In genomic region chr12:124347805-124348658, GRCh38 we compare ENCODE assay signal across 9 cellular contexts. TPM values are rescaled to one million over a fixed set of nuclear protein-coding genes. Genes with fewer than 3 reads are reported as not detected.
DNase-seq lines count a peak whose midpoint lies in the region; ATAC-seq and TF ChIP-seq lines count a peak whose summit lies in the region.
"Had no signal": no experiment of that assay in that cellular context is flagged by ENCODE, and none has a peak within 500 bp of the region (broad histone marks: within the 10 kb centered on the region; RNA-seq: fewer than 3 reads in every experiment).

No MANE protein-coding gene starts in this region.

- ATAC-seq in activated naive CD8-positive, alpha-beta T cell treated with anti-CD3 and anti-CD28 coated beads, Interleukin-2, amount 10 ng/mL, durations not matched to agents 7 days and 5 days (ENCODE audit: low read depth), result peak; percentile 23
- no peak for ATAC-seq in activated CD8-positive, alpha-beta memory T cell treated with anti-CD3 and anti-CD28 coated beads, Interleukin-2, amount 10 ng/mL, durations not matched to agents 7 days and 5 days
- ATAC-seq in GM21723 (IDR thresholded peaks at IDR 0.05; ENCODE audit: unreplicated experiment), result no peak

- peaks cover 0 to 18% (median under 1%) of the 10 kb centered on the region in 4 donors for H3K4me1 ChIP-seq in tibial nerve

- H3K4me3 ChIP-seq in tibial nerve, result no peak overlapping the region

- H3K4me3 Mint-ChIP-seq in activated naive CD8-positive, alpha-beta T cell treated with anti-CD3 and anti-CD28 coated beads, Interleukin-2, amount 10 ng/mL, durations not matched to agents 7 days and 5 days, result no peak overlapping the region
- no peak overlapping the region for H3K4me3 Mint-ChIP-seq in activated naive CD8-positive, alpha-beta T cell treated with anti-CD3 and anti-CD28 coated beads for 36 hours
- H3K4me3 Mint-ChIP-seq in activated CD8-positive, alpha-beta memory T cell treated with anti-CD3 and anti-CD28 coated beads, Interleukin-2, amount 10 ng/mL, durations not matched to agents 7 days and 5 days, result no peak overlapping the region

- peak; percentile 43 for DNase-seq in activated naive CD8-positive, alpha-beta T cell treated with anti-CD3 and anti-CD28 coated beads, Interleukin-2, amount 10 ng/mL, durations not matched to agents 7 days and 5 days
- DNase-seq in activated naive CD8-positive, alpha-beta T cell treated with anti-CD3 and anti-CD28 coated beads for 36 hours, result no peak
- DNase-seq in activated CD8-positive, alpha-beta memory T cell treated with anti-CD3 and anti-CD28 coated beads, Interleukin-2, amount 10 ng/mL, durations not matched to agents 7 days and 5 days, result peak; percentile 42
- DNase-seq in iPS-NIHi11 (ENCODE audit: low spot score) (peak; percentile 72), tibial nerve (ENCODE audit: low spot score in 2 of 2) (no peak), cortex of kidney (lab: John Stamatoyannopoulos, UW) (no peak), Ammon's horn (ENCODE audit: low spot score) (no peak)
- DNase-seq: effector CD8-positive, alpha-beta T cell had no signal

- H3K27ac Mint-ChIP-seq in activated naive CD8-positive, alpha-beta T cell treated with anti-CD3 and anti-CD28 coated beads, Interleukin-2, amount 10 ng/mL, durations not matched to agents 7 days and 5 days, result no peak overlapping the region
- H3K27ac Mint-ChIP-seq in activated naive CD8-positive, alpha-beta T cell treated with anti-CD3 and anti-CD28 coated beads for 36 hours, result no peak overlapping the region
- H3K27ac Mint-ChIP-seq in activated CD8-positive, alpha-beta memory T cell treated with anti-CD3 and anti-CD28 coated beads, Interleukin-2, amount 10 ng/mL, durations not matched to agents 7 days and 5 days, result no peak overlapping the region

- no peaks in the 10 kb centered on the region for H3K4me1 Mint-ChIP-seq in activated naive CD8-positive, alpha-beta T cell treated with anti-CD3 and anti-CD28 coated beads, Interleukin-2, amount 10 ng/mL, durations not matched to agents 7 days and 5 days
- H3K4me1 Mint-ChIP-seq in activated naive CD8-positive, alpha-beta T cell treated with anti-CD3 and anti-CD28 coated beads for 36 hours, result no peaks in the 10 kb centered on the region
- no peaks in the 10 kb centered on the region for H3K4me1 Mint-ChIP-seq in activated CD8-positive, alpha-beta memory T cell treated with anti-CD3 and anti-CD28 coated beads, Interleukin-2, amount 10 ng/mL, durations not matched to agents 7 days and 5 days

- no peak for TF ChIP-seq POLR2A in tibial nerve (IDR thresholded peaks at IDR 0.05)

- no peaks in the 10 kb centered on the region for H3K27me3 Mint-ChIP-seq in activated naive CD8-positive, alpha-beta T cell treated with anti-CD3 and anti-CD28 coated beads, Interleukin-2, amount 10 ng/mL, durations not matched to agents 7 days and 5 days
- H3K27me3 Mint-ChIP-seq in activated naive CD8-positive, alpha-beta T cell treated with anti-CD3 and anti-CD28 coated beads for 36 hours, result no peaks in the 10 kb centered on the region
- no peaks in the 10 kb centered on the region for H3K27me3 Mint-ChIP-seq in activated CD8-positive, alpha-beta memory T cell treated with anti-CD3 and anti-CD28 coated beads, Interleukin-2, amount 10 ng/mL, durations not matched to agents 7 days and 5 days

- no peaks in the 10 kb centered on the region for H3K9me3 ChIP-seq in tibial nerve

- no peaks in the 10 kb centered on the region for H3K9me3 Mint-ChIP-seq in activated naive CD8-positive, alpha-beta T cell treated with anti-CD3 and anti-CD28 coated beads, Interleukin-2, amount 10 ng/mL, durations not matched to agents 7 days and 5 days
- H3K9me3 Mint-ChIP-seq in activated naive CD8-positive, alpha-beta T cell treated with anti-CD3 and anti-CD28 coated beads for 36 hours, result no peaks in the 10 kb centered on the region
- no peaks in the 10 kb centered on the region for H3K9me3 Mint-ChIP-seq in activated CD8-positive, alpha-beta memory T cell treated with anti-CD3 and anti-CD28 coated beads, Interleukin-2, amount 10 ng/mL, durations not matched to agents 7 days and 5 days (ENCODE audit: low read depth)

- peak; percentile 23 to 69 (median 55) for TF ChIP-seq CTCF in tibial nerve (IDR thresholded peaks at IDR 0.05)

- POLR2A ChIA-PET in activated naive CD8-positive, alpha-beta T cell treated with anti-CD3 and anti-CD28 coated beads, Interleukin-2, amount 10 ng/mL, durations not matched to agents 7 days and 5 days (lab: Charles Lee), result no interaction called here

- peak overlapping the region in 1 of 4 donors; percentile 41 for H3K27ac ChIP-seq in tibial nerve

- H3K27me3 ChIP-seq in tibial nerve, result no peaks in the 10 kb centered on the region

- CTCF ChIA-PET in activated CD8-positive, alpha-beta memory T cell treated with anti-CD3 and anti-CD28 coated beads, Interleukin-2, amount 10 ng/mL, durations not matched to agents 7 days and 5 days (lab: Charles Lee), result interaction anchor here (0.7 to 1.6 kb wide), 7 partner anchors 108 to 424 kb away, joined by 3 to 8 read pairs (median 3); no protein-coding TSS in a partner anchor

- peaks cover 10% of the 10 kb centered on the region for H3K36me3 Mint-ChIP-seq in activated naive CD8-positive, alpha-beta T cell treated with anti-CD3 and anti-CD28 coated beads, Interleukin-2, amount 10 ng/mL, durations not matched to agents 7 days and 5 days
- H3K36me3 Mint-ChIP-seq in activated naive CD8-positive, alpha-beta T cell treated with anti-CD3 and anti-CD28 coated beads for 36 hours, result peaks cover 8% of the 10 kb centered on the region
- H3K36me3 Mint-ChIP-seq in activated CD8-positive, alpha-beta memory T cell treated with anti-CD3 and anti-CD28 coated beads, Interleukin-2, amount 10 ng/mL, durations not matched to agents 7 days and 5 days, result peaks cover 1% of the 10 kb centered on the region

- WGBS in tibial nerve, 2 donors, result 75 to 82% methylated on average over 29 to 34 of the region's 34 CpGs

- H3K36me3 ChIP-seq in tibial nerve, result peaks cover 4 to 100% (median 61%) of the 10 kb centered on the region in 3 donors

- no peak for TF ChIP-seq EP300 in tibial nerve (IDR thresholded peaks at IDR 0.05)

RNA-seq across cellular contexts. Expression of gene RFLNA, which starts 53.1 kb away (rescaled TPM):
- not detected for total RNA-seq in activated naive CD8-positive, alpha-beta T cell treated with anti-CD3 and anti-CD28 coated beads, Interleukin-2, amount 10 ng/mL, durations not matched to agents 7 days and 5 days
- total RNA-seq in activated naive CD8-positive, alpha-beta T cell treated with anti-CD3 and anti-CD28 coated beads for 36 hours, result not detected
- total RNA-seq in activated CD8-positive, alpha-beta memory T cell treated with anti-CD3 and anti-CD28 coated beads, Interleukin-2, amount 10 ng/mL, durations not matched to agents 7 days and 5 days, result not detected
- 10 to 100 TPM; 11.4 to 19.4 (median 17.0) TPM for total RNA-seq in tibial nerve

Comparison
In these comparisons a context has a peak if more than half of its experiments do, and no peak if none do; other contexts are left out.
1. DNase-seq: peak in activated naive CD8-positive, alpha-beta T cell treated with anti-CD3 and anti-CD28 coated beads, Interleukin-2, amount 10 ng/mL, durations not matched to agents 7 days and 5 days (single experiment), activated CD8-positive, alpha-beta memory T cell treated with anti-CD3 and anti-CD28 coated beads, Interleukin-2, amount 10 ng/mL, durations not matched to agents 7 days and 5 days (single experiment) and iPS-NIHi11 (single experiment); none in activated naive CD8-positive, alpha-beta T cell treated with anti-CD3 and anti-CD28 coated beads for 36 hours (single experiment), tibial nerve (0 of 2), cortex of kidney (single experiment) and Ammon's horn (single experiment).
2. RNA of gene RFLNA, which starts 53.1 kb away (total RNA-seq): 11.4 to 19.4 TPM in tibial nerve; not detected in activated naive CD8-positive, alpha-beta T cell treated with anti-CD3 and anti-CD28 coated beads, Interleukin-2, amount 10 ng/mL, durations not matched to agents 7 days and 5 days, not detected in activated naive CD8-positive, alpha-beta T cell treated with anti-CD3 and anti-CD28 coated beads for 36 hours and not detected in activated CD8-positive, alpha-beta memory T cell treated with anti-CD3 and anti-CD28 coated beads, Interleukin-2, amount 10 ng/mL, durations not matched to agents 7 days and 5 days; every median in the first group is over 4 times any median in the second.